ENCODE assay signal across 25 cellular contexts in the genomic region with DNA sequence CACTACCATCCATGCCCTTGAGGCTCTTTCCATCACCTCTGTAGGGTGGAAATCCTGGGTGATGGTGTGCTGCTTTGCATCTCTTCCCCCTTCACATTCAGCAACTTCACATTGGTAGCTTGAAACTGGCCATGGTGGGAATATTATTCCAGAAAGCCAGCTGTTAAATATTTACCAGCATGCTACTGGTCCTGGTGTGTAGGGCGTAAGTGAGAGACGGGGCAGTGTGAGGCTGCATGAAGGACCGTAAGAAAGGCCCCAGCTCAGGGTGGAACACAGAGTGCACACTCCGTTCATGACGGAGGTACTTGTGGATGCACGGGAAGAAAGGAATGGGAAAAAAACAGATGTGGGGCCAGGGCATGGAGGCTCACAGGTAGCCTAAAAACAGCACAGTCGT.
DNase-seq lines count a peak whose midpoint lies in the region; ATAC-seq and TF ChIP-seq lines count a peak whose summit lies in the region.
"Had no signal": no experiment of that assay in that cellular context is flagged by ENCODE, and none has a peak within 500 bp of the region (broad histone marks: within the 10 kb centered on the region; RNA-seq: fewer than 3 reads in every experiment).

No MANE protein-coding gene starts in this region.

- H3K4me1 ChIP-seq in vagina, result peaks cover 15% of the 10 kb centered on the region

- TF ChIP-seq CTCF in chondrocyte (IDR thresholded peaks at IDR 0.05) (no peak), mesothelial cell of epicardium (IDR thresholded peaks at IDR 0.05; ENCODE audit: unreplicated experiment) (no peak), vagina (IDR thresholded peaks at IDR 0.05) (no peak)

- no peak for ATAC-seq in activated T-cell treated with anti-CD3 and anti-CD28 coated beads, Interleukin-2, amount 50 U/mL, for 72 hours (replicated peaks in 1 of 2)
- ATAC-seq: GM12878, K562, Panc1 had no signal

- H3K27ac ChIP-seq in vagina, result no peak overlapping the region
- H3K27ac ChIP-seq: BLaER1 treated with 17β-estradiol and CSF1 and Interleukin-3, amounts not matched to agents 10 nM and 100 nM; HL-60 had no signal

- no peaks in the 10 kb centered on the region for H3K27me3 Mint-ChIP-seq in chondrocyte (ENCODE audit: low read depth)
- H3K27me3 Mint-ChIP-seq in mesothelial cell of epicardium (ENCODE audit: low read depth), result no peaks in the 10 kb centered on the region
- H3K27me3 Mint-ChIP-seq in activated T-cell treated with anti-CD3 and anti-CD28 coated beads, Interleukin-2, amount 50 U/mL, for 72 hours (ENCODE audit: low read depth), result peaks cover 11% of the 10 kb centered on the region

- H3K27me3 ChIP-seq in vagina, result no peaks in the 10 kb centered on the region
- H3K27me3 ChIP-seq: BLaER1 treated with 17β-estradiol and CSF1 and Interleukin-3, amounts not matched to agents 10 nM and 100 nM had no signal

- H3K4me1 Mint-ChIP-seq in chondrocyte (ENCODE audit: low read depth), result peaks cover 56% of the 10 kb centered on the region
- H3K4me1 Mint-ChIP-seq in mesothelial cell of epicardium, result peaks cover 62% of the 10 kb centered on the region
- no peaks in the 10 kb centered on the region for H3K4me1 Mint-ChIP-seq in activated T-cell treated with anti-CD3 and anti-CD28 coated beads, Interleukin-2, amount 50 U/mL, for 72 hours (ENCODE audit: low read depth)
- H3K4me1 Mint-ChIP-seq: CD4-positive, alpha-beta memory T cell had no signal

- TF ChIP-seq POLR2A in vagina (IDR thresholded peaks at IDR 0.05), result no peak

- H3K36me3 Mint-ChIP-seq in chondrocyte (ENCODE audit: low read depth) (peaks cover 4% of the 10 kb centered on the region), mesothelial cell of epicardium (no peaks in the 10 kb centered on the region)
- H3K36me3 Mint-ChIP-seq in activated T-cell treated with anti-CD3 and anti-CD28 coated beads, Interleukin-2, amount 50 U/mL, for 72 hours (ENCODE audit: insufficient read depth in 2 of 2), result no peaks in the 10 kb centered on the region
- H3K36me3 Mint-ChIP-seq: CD4-positive, alpha-beta memory T cell had no signal

- DNase-seq in NCI-H1048 (lab: John Stamatoyannopoulos, UW) (peak; percentile 40), chondrocyte (ENCODE audit: low spot score) (no peak), mesothelial cell of epicardium (ENCODE audit: low spot score in 2 of 2, unreplicated experiment in 2 of 2) (no peak), renal cortical epithelial cell (ENCODE audit: low read depth) (peak; percentile 3), NCI-H128 (lab: John Stamatoyannopoulos, UW; ENCODE audit: unreplicated experiment) (no peak), vagina (ENCODE audit: extremely low spot score in 2 of 2) (no peak)
- no peak for DNase-seq in activated T-cell treated with anti-CD3 and anti-CD28 coated beads, Interleukin-2, amount 50 U/mL, for 72 hours
- DNase-seq: 8988T; CD4-positive, alpha-beta memory T cell; DND-41; GOT3; HCEC 1CT; MM.1S; NCI-H1092; NCI-H1436 treated with DMSO at 0.1 percent for 48 hours; NCI-H1930; NCI-H2227 treated with DMSO at 0.1 percent for 48 hours; NCI-H510A; NCI-H82; SIG-M5 had no signal

- intact Hi-C loops in vagina (cut with DNase I), result no loop called here

- no peak overlapping the region for H3K4me3 Mint-ChIP-seq in chondrocyte (ENCODE audit: unreplicated experiment)
- H3K4me3 Mint-ChIP-seq in mesothelial cell of epicardium, result no peak overlapping the region
- H3K4me3 Mint-ChIP-seq in activated T-cell treated with anti-CD3 and anti-CD28 coated beads, Interleukin-2, amount 50 U/mL, for 72 hours, result no peak overlapping the region
- H3K4me3 Mint-ChIP-seq: CD4-positive, alpha-beta memory T cell had no signal

- H3K36me3 ChIP-seq in vagina, result no peaks in the 10 kb centered on the region
- H3K36me3 ChIP-seq: BLaER1 treated with 17β-estradiol and CSF1 and Interleukin-3, amounts not matched to agents 10 nM and 100 nM had no signal

- H3K4me3 ChIP-seq in vagina, result no peak overlapping the region
- H3K4me3 ChIP-seq: BLaER1 treated with 17β-estradiol and CSF1 and Interleukin-3, amounts not matched to agents 10 nM and 100 nM; GM12878; K562 had no signal

- H3K27ac Mint-ChIP-seq in chondrocyte (ENCODE audit: unreplicated experiment), result peak overlapping the region; percentile 34
- H3K27ac Mint-ChIP-seq in mesothelial cell of epicardium, result peak overlapping the region; percentile 10
- H3K27ac Mint-ChIP-seq in activated T-cell treated with anti-CD3 and anti-CD28 coated beads, Interleukin-2, amount 50 U/mL, for 72 hours, result no peak overlapping the region
- H3K27ac Mint-ChIP-seq: CD4-positive, alpha-beta memory T cell had no signal

- H3K9me3 Mint-ChIP-seq in chondrocyte (ENCODE audit: low read depth), result no peaks in the 10 kb centered on the region
- no peaks in the 10 kb centered on the region for H3K9me3 Mint-ChIP-seq in mesothelial cell of epicardium
- no peaks in the 10 kb centered on the region for H3K9me3 Mint-ChIP-seq in activated T-cell treated with anti-CD3 and anti-CD28 coated beads, Interleukin-2, amount 50 U/mL, for 72 hours
- H3K9me3 Mint-ChIP-seq: CD4-positive, alpha-beta memory T cell had no signal

- no peaks in the 10 kb centered on the region for H3K9me3 ChIP-seq in vagina
- H3K9me3 ChIP-seq: BLaER1 treated with 17β-estradiol and CSF1 and Interleukin-3, amounts not matched to agents 10 nM and 100 nM had no signal

Comparison
In these comparisons a context has a peak if more than half of its experiments do, and no peak if none do; other contexts are left out.
1. DNase-seq: peak in NCI-H1048 (single experiment) and renal cortical epithelial cell (single experiment); none in chondrocyte (single experiment), mesothelial cell of epicardium (0 of 2), NCI-H128 (single experiment), activated T-cell treated with anti-CD3 and anti-CD28 coated beads, Interleukin-2, amount 50 U/mL, for 72 hours (0 of 2) and vagina (0 of 2).